15 cellular contexts compared by ENCODE assay signal in the genomic region with DNA sequence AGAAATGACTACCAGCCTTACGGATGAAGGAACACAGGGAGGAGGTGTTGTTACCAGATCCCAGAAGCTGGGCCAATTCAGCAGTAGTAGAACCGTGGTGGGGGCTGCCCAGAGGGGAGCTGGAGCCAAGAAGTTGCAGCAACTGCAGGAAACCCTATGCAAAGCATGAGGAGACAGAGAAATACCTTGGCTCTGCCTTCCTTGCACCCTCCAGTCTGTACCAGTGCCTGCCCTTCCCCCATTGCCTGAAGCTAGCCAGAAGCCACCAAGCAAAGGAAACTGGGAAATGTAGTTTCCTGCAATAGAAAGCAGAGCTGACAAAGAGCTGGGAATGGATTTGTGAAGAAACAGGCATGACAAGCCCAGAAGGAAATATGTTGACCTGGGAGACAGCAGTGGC.
A peak's percentile ranks its signal among the peaks of the same experiment; 100 is the strongest.
DNase-seq lines count a peak whose midpoint lies in the region; ATAC-seq and TF ChIP-seq lines count a peak whose summit lies in the region.
"Had no signal": no experiment of that assay in that cellular context is flagged by ENCODE, and none has a peak within 500 bp of the region (broad histone marks: within the 10 kb centered on the region; RNA-seq: fewer than 3 reads in every experiment).

No MANE protein-coding gene starts in this region.

- no peak overlapping the region for H2BK5ac ChIP-seq in mesenchymal stem cell (ENCODE audit: low read depth, low read length, poor library complexity, severe bottlenecking)

- H3K27ac ChIP-seq in heart left ventricle = no peak overlapping the region
- no peak overlapping the region for H3K27ac ChIP-seq in mesenchymal stem cell (ENCODE audit: low read length, poor library complexity, severe bottlenecking)
- H3K27ac ChIP-seq: SJCRH30, tibial artery had no signal

- TF ChIP-seq POLR2A in heart left ventricle (IDR thresholded peaks at IDR 0.05) = no peak

- no peak overlapping the region for H3K9ac ChIP-seq in mesenchymal stem cell (ENCODE audit: low read length)

- H4K8ac ChIP-seq in mesenchymal stem cell (ENCODE audit: low read length) = no peak overlapping the region

- H2AFZ ChIP-seq in mesenchymal stem cell (ENCODE audit: low read depth, low read length) = no peak overlapping the region

- ATAC-seq in heart left ventricle (peak in 3 of 4 donors; percentile 54 to 68 (median 64)), Right ventricle myocardium inferior (no peak), GM18907 (IDR thresholded peaks at IDR 0.05; ENCODE audit: unreplicated experiment) (no peak)

- H3K4me3 ChIP-seq in heart left ventricle (peak overlapping the region in 1 of 12 donors; percentile 33), mesenchymal stem cell (ENCODE audit: insufficient read depth in 1 of 2, low read depth in 1 of 2, low read length in 2 of 2) (no peak overlapping the region)
- H3K4me3 ChIP-seq: SJCRH30, tibial artery had no signal

- no peak for TF ChIP-seq CTCF in heart left ventricle (IDR thresholded peaks at IDR 0.05)

- H3K9me3 ChIP-seq in heart left ventricle (no peaks in the 10 kb centered on the region), mesenchymal stem cell (ENCODE audit: control insufficient read depth, low read length) (no peaks in the 10 kb centered on the region)
- H3K9me3 ChIP-seq: SJCRH30, tibial artery had no signal

- no peak overlapping the region for H3K4me2 ChIP-seq in mesenchymal stem cell (ENCODE audit: low read length, poor library complexity, severe bottlenecking)

- no peak overlapping the region for H2AK5ac ChIP-seq in mesenchymal stem cell (ENCODE audit: low read length, severe bottlenecking)

- no peak for DNase-seq in heart left ventricle
- DNase-seq in Right ventricle myocardium inferior (ENCODE audit: missing footprints) = no peak
- peak; percentile 27 for DNase-seq in OCI-M1 (lab: John Stamatoyannopoulos, UW)
- DNase-seq in iPS DF 4.7 (ENCODE audit: extremely low read depth, low spot score) = peak; percentile 1
- peak; percentile 20 for DNase-seq in superior temporal gyrus (ENCODE audit: extremely low spot score)
- DNase-seq in mesenchymal stem cell = no peak
- DNase-seq in NCI-H1105 (lab: John Stamatoyannopoulos, UW) = no peak
- DNase-seq: activated gamma-delta T cell treated with Interleukin-2 at 50 U/mL for 16 hours; foreskin fibroblast; NCI-H1436; stimulated activated CD4-positive, alpha-beta T cell treated with anti-CD3 and anti-CD28 coated beads, Interleukin-2, amount 100 ng/mL, for 24 hours; stimulated activated CD8-positive, alpha-beta memory T cell treated with anti-CD3 and anti-CD28 coated beads, Interleukin-4, amount 100 ng/mL, for 48 hours; tibial artery had no signal

- no peak overlapping the region for H4K91ac ChIP-seq in mesenchymal stem cell (ENCODE audit: low read length)

- no peak overlapping the region for H2BK15ac ChIP-seq in mesenchymal stem cell (ENCODE audit: low read depth, poor library complexity, severe bottlenecking)

- no peak overlapping the region for H3K4ac ChIP-seq in mesenchymal stem cell (ENCODE audit: low read depth in 1 of 2, low read length in 2 of 2)

- 8 to 13% (median 11%) methylated on average over 2 of the region's 2 CpGs for WGBS in heart left ventricle, 4 donors
- 49% methylated on average over 2 of the region's 2 CpGs for WGBS in mesenchymal stem cell

- H2BK12ac ChIP-seq in mesenchymal stem cell (ENCODE audit: low read length in 2 of 2) = no peak overlapping the region

- intact Hi-C loops in heart left ventricle (cut with DNase I) = no loop called here
- intact Hi-C loops in Right ventricle myocardium inferior (cut with DNase I) = no loop called here

- H3K27me3 ChIP-seq in heart left ventricle (peaks cover 0 to 8% (median 0%) of the 10 kb centered on the region in 9 donors), mesenchymal stem cell (ENCODE audit: control insufficient read depth in 1 of 2, insufficient read depth in 1 of 2, low read length in 2 of 2) (peaks cover 0 to 8% of the 10 kb centered on the region in 2 experiments)
- H3K27me3 ChIP-seq: SJCRH30, tibial artery had no signal

- no peak overlapping the region for H3K18ac ChIP-seq in mesenchymal stem cell (ENCODE audit: low read depth in 1 of 2, low read length in 2 of 2)

- H3K79me1 ChIP-seq in mesenchymal stem cell (replicated peaks; ENCODE audit: low read length, poor library complexity, severe bottlenecking) = no peaks in the 10 kb centered on the region

- H3K36me3 ChIP-seq in heart left ventricle (no peaks in the 10 kb centered on the region), mesenchymal stem cell (ENCODE audit: control insufficient read depth in 1 of 2, insufficient read depth in 2 of 2, low read depth in 1 of 2, low read length in 2 of 2) (no peaks in the 10 kb centered on the region)
- H3K36me3 ChIP-seq: SJCRH30, tibial artery had no signal

- H3K4me1 ChIP-seq in heart left ventricle = no peaks in the 10 kb centered on the region
- H3K4me1 ChIP-seq in mesenchymal stem cell (ENCODE audit: control insufficient read depth, insufficient read depth, low read depth, low read length) = peaks cover 2% of the 10 kb centered on the region
- H3K4me1 ChIP-seq: SJCRH30, tibial artery had no signal

- no peak overlapping the region for H3K23ac ChIP-seq in mesenchymal stem cell (ENCODE audit: low read length in 2 of 2)

- no peak overlapping the region for H3K14ac ChIP-seq in mesenchymal stem cell (ENCODE audit: low read length in 2 of 2)

- H2BK120ac ChIP-seq in mesenchymal stem cell (ENCODE audit: low read depth, low read length) = no peak overlapping the region

Comparison
In these comparisons a context has a peak if more than half of its experiments do, and no peak if none do; other contexts are left out.
1. ATAC-seq: peak in heart left ventricle (3 of 4); none in Right ventricle myocardium inferior (single experiment) and GM18907 (single experiment).
2. DNase-seq: peak in OCI-M1 (single experiment), iPS DF 4.7 (single experiment) and superior temporal gyrus (single experiment); none in heart left ventricle (0 of 5), Right ventricle myocardium inferior (single experiment), mesenchymal stem cell (single experiment) and NCI-H1105 (single experiment).